ENCODE assay signal across 15 cellular contexts in the genomic region with DNA sequence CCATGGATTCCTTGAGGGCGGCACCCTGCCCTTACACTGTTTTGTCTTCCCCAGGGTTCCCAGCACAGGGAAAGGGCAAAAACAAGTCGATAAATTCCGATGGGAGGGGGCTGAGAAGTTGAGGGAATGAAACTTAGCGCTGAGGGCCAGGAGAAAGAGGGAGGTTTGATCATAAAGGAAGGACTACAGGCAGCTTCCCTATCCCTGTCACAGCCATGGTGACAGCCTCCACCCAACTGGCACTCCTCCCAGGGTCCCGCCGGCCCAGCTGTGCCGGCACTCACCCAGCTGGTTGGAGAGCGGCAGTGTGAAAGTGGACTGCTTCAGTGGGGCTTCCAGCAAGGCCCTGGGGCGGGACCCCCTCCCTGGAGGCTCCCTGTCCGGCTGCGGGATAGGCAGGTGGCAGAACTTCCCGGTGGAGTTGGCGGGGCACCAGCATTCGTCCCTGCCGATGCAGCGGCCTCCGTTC. TPM values are rescaled to one million over a fixed set of nuclear protein-coding genes. Genes with fewer than 3 reads are reported as not detected.
A peak's percentile ranks its signal among the peaks of the same experiment; 100 is the strongest.
DNase-seq lines count a peak whose midpoint lies in the region; FAIRE-seq and TF ChIP-seq lines count a peak whose summit lies in the region.
"Had no signal": no experiment of that assay in that cellular context is flagged by ENCODE, and none has a peak within 500 bp of the region (broad histone marks: within the 10 kb centered on the region; RNA-seq: fewer than 3 reads in every experiment).

No MANE protein-coding gene starts in this region.

- H3K27me3 ChIP-seq in mammary epithelial cell (ENCODE audit: insufficient read depth, low read length) (no peaks in the 10 kb centered on the region), right atrium auricular region (no peaks in the 10 kb centered on the region)

- TF ChIP-seq CTCF in MCF 10A (IDR thresholded peaks at IDR 0.05; ENCODE audit: unreplicated experiment) (no peak), mammary epithelial cell (conservative IDR thresholded peaks at IDR 0.05 in 1 of 2, IDR thresholded peaks at IDR 0.05 in 1 of 2; ENCODE audit: extremely low read depth in 1 of 2, insufficient read depth in 1 of 2, low read depth in 1 of 2, low read length in 2 of 2) (no peak), right atrium auricular region (IDR thresholded peaks at IDR 0.05) (no peak), OCI-LY7 (conservative IDR thresholded peaks at IDR 0.05; ENCODE audit: low read length) (no peak)

- no peak for FAIRE-seq in RCC 7860 (lab: Jason Lieb, UNC)
- FAIRE-seq: GM18507 had no signal

- H3K4me1 ChIP-seq in mammary epithelial cell (ENCODE audit: insufficient read depth, low read length) (peaks cover 4% of the 10 kb centered on the region), right atrium auricular region (peaks cover 0 to 45% of the 10 kb centered on the region in 2 donors), OCI-LY7 (ENCODE audit: insufficient read depth, low read length, poor library complexity, severe bottlenecking) (peaks cover 2% of the 10 kb centered on the region)

- DNase-seq in MCF 10A (ENCODE audit: unreplicated experiment) = no peak
- no peak for DNase-seq in mammary epithelial cell
- DNase-seq in right atrium auricular region (ENCODE audit: low spot score) = peak; percentile 59
- peak; percentile 81 for DNase-seq in posterior vena cava (ENCODE audit: low spot score)
- no peak for DNase-seq in COLO829 (ENCODE audit: low spot score)
- DNase-seq in RCC 7860 (ENCODE audit: low spot score) = no peak
- DNase-seq in OCI-LY7 (ENCODE audit: low spot score) = no peak
- no peak for DNase-seq in activated T-cell treated with anti-CD3 and anti-CD28 coated beads for 4 hours
- DNase-seq: activated CD8-positive, alpha-beta memory T cell treated with anti-CD3 and anti-CD28 coated beads, Interleukin-2, amount 50 U/mL, for 48 hours; activated naive CD8-positive, alpha-beta T cell treated with anti-CD3 and anti-CD28 coated beads for 36 hours; Karpas-422; NCI-H187; NCI-H82; stimulated activated naive CD4-positive, alpha-beta T cell had no signal

- H3K9ac ChIP-seq in mammary epithelial cell (ENCODE audit: insufficient read depth, low read length) = no peak overlapping the region

- CTCF ChIA-PET in MCF 10A (lab: Yijun Ruan, JAX) = interaction anchor here (0.5 to 0.7 kb wide), 3 partner anchors 49 to 160 kb away, joined by 3 read pairs; no protein-coding TSS in a partner anchor
- CTCF ChIA-PET in mammary epithelial cell (lab: Charles Lee; ENCODE audit: low non-redundant PET) = no interaction called here
- CTCF ChIA-PET in OCI-LY7 (lab: Charles Lee; ENCODE audit: unreplicated experiment) = interaction anchor here (0.5 kb wide), 1 partner anchor 27 kb away, joined by 11 read pairs; no protein-coding TSS in a partner anchor

- H3K27ac ChIP-seq in mammary epithelial cell (ENCODE audit: insufficient read depth, low read depth, low read length) (no peak overlapping the region), right atrium auricular region (peak overlapping the region; percentile 4 to 72), OCI-LY7 (ENCODE audit: low read depth, low read length, poor library complexity, severe bottlenecking) (no peak overlapping the region)

- no peaks in the 10 kb centered on the region for H3K9me2 ChIP-seq in OCI-LY7 (ENCODE audit: insufficient read depth, low read length)

- H3K4me3 Mint-ChIP-seq in MCF 10A (ENCODE audit: unreplicated experiment) = no peak overlapping the region
- H3K4me3 Mint-ChIP-seq: activated naive CD8-positive, alpha-beta T cell treated with anti-CD3 and anti-CD28 coated beads for 36 hours had no signal

- peaks cover 21% of the 10 kb centered on the region for H3K79me2 ChIP-seq in mammary epithelial cell (ENCODE audit: insufficient read depth, low read length)
- no peaks in the 10 kb centered on the region for H3K79me2 ChIP-seq in OCI-LY7 (ENCODE audit: insufficient read depth, low read depth, low read length)

- peaks cover 17% of the 10 kb centered on the region for H3K4me1 Mint-ChIP-seq in MCF 10A (ENCODE audit: insufficient read depth, unreplicated experiment)
- H3K4me1 Mint-ChIP-seq: activated naive CD8-positive, alpha-beta T cell treated with anti-CD3 and anti-CD28 coated beads for 36 hours had no signal

- dilution Hi-C loops in mammary epithelial cell (cut with HindIII; ENCODE audit: low sequenced_read_pairs) = no loop called here

- POLR2A ChIA-PET in MCF 10A (lab: Yijun Ruan, JAX) (interaction anchor here (0.6 to 1.3 kb wide), 2 partner anchors 21 to 138 kb away, joined by 3 to 4 read pairs; no protein-coding TSS in a partner anchor), OCI-LY7 (lab: Charles Lee) (no interaction called here)

- H3K4me2 ChIP-seq in mammary epithelial cell (ENCODE audit: insufficient read depth, low read depth, low read length) = no peak overlapping the region
- H3K4me2 ChIP-seq in OCI-LY7 (ENCODE audit: low read length) = no peak overlapping the region

- no peaks in the 10 kb centered on the region for H3K9me3 Mint-ChIP-seq in MCF 10A (ENCODE audit: unreplicated experiment)
- H3K9me3 Mint-ChIP-seq: activated naive CD8-positive, alpha-beta T cell treated with anti-CD3 and anti-CD28 coated beads for 36 hours had no signal

- intact Hi-C loops in MCF 10A (cut with micrococcal nuclease) = no loop called here
- intact Hi-C loops in mammary epithelial cell (cut with micrococcal nuclease) = no loop called here
- intact Hi-C loops in posterior vena cava (cut with DNase I) = no loop called here
- intact Hi-C loops in OCI-LY7 (cut with micrococcal nuclease; ENCODE audit: unreplicated experiment) = no loop called here

- H3K27me3 Mint-ChIP-seq in MCF 10A (ENCODE audit: insufficient read depth, unreplicated experiment) = no peaks in the 10 kb centered on the region
- H3K27me3 Mint-ChIP-seq: activated naive CD8-positive, alpha-beta T cell treated with anti-CD3 and anti-CD28 coated beads for 36 hours had no signal

- H3K36me3 ChIP-seq in mammary epithelial cell (ENCODE audit: insufficient read depth, low read length) (peaks cover 46% of the 10 kb centered on the region), right atrium auricular region (no peaks in the 10 kb centered on the region), OCI-LY7 (ENCODE audit: insufficient read depth, low read length) (no peaks in the 10 kb centered on the region)

- H2AFZ ChIP-seq in mammary epithelial cell (ENCODE audit: low read depth, low read length) (no peak overlapping the region), OCI-LY7 (ENCODE audit: low read length) (no peak overlapping the region)

- BruUV-seq in MCF 10A (replicated peaks; lab: Mats Ljungman, UMichigan) = no TSS peak
- BruUV-seq in mammary epithelial cell (replicated peaks; lab: Mats Ljungman, UMichigan) = no TSS peak
- BruUV-seq in OCI-LY7 (replicated peaks; lab: Mats Ljungman, UMichigan) = no TSS peak

- peak overlapping the region; percentile 85 for H3K27ac Mint-ChIP-seq in MCF 10A (ENCODE audit: low read depth, unreplicated experiment)
- H3K27ac Mint-ChIP-seq: activated naive CD8-positive, alpha-beta T cell treated with anti-CD3 and anti-CD28 coated beads for 36 hours had no signal

- H3K36me3 Mint-ChIP-seq in MCF 10A (ENCODE audit: insufficient read depth, unreplicated experiment) = no peaks in the 10 kb centered on the region
- H3K36me3 Mint-ChIP-seq: activated naive CD8-positive, alpha-beta T cell treated with anti-CD3 and anti-CD28 coated beads for 36 hours had no signal

- 58% methylated on average over 8 of the region's 17 CpGs for WGBS in mammary epithelial cell (ENCODE audit: low coverage, missing lambda C conversion rate)

- no peaks in the 10 kb centered on the region for H4K20me1 ChIP-seq in mammary epithelial cell (ENCODE audit: insufficient read depth, low read length)
- H4K20me1 ChIP-seq in OCI-LY7 (ENCODE audit: insufficient read depth, low read length) = no peaks in the 10 kb centered on the region

- H3K9me3 ChIP-seq in mammary epithelial cell (replicated peaks; ENCODE audit: insufficient read depth, low read length) (no peaks in the 10 kb centered on the region), right atrium auricular region (no peaks in the 10 kb centered on the region), OCI-LY7 (ENCODE audit: low read length) (no peaks in the 10 kb centered on the region)

- in situ Hi-C loops in mammary epithelial cell (cut with MboI; ENCODE audit: low sequenced_read_pairs in 2 of 2) = no loop called here

- H3K4me3 ChIP-seq in mammary epithelial cell (replicated peaks in 1 of 3; ENCODE audit: insufficient read depth in 1 of 3, low read depth in 2 of 3, low read length in 3 of 3) (no peak overlapping the region), right atrium auricular region (no peak overlapping the region), OCI-LY7 (ENCODE audit: low read depth, low read length, poor library complexity, severe bottlenecking) (no peak overlapping the region)

RNA-seq across cellular contexts. Expression of gene ISCA2, which starts 58.4 kb away (rescaled TPM):
- total RNA-seq in MCF 10A (2022) (13.9 and 21.1 TPM in 2 replicates), mammary epithelial cell (10 to 100 TPM in 1 of 2 donors, 1 to 10 TPM in 1; 6.7 to 18.2 TPM), right atrium auricular region (10 to 100 TPM; 20.4 to 22.3 TPM), posterior vena cava (10 to 100 TPM in 1 of 2 donors, 1 to 10 TPM in 1; 9.3 to 12.9 TPM), OCI-LY7 (2022) (46.2 and 50.0 TPM in 2 replicates)
- polyA plus RNA-seq in mammary epithelial cell = 20.5 TPM
- polyA minus RNA-seq in mammary epithelial cell = not detected
- 19.6 and 38.4 TPM in 2 replicates for total RNA-seq in OCI-LY7 (2014; rRNA removed; shearing (Covaris generic))

RNA-seq across cellular contexts. Expression of gene NPC2, which starts 58.8 kb away (rescaled TPM):
- 105 and 128 TPM in 2 replicates for total RNA-seq in MCF 10A (2022)
- total RNA-seq in mammary epithelial cell = 100 to 1,000 TPM; 248 to 347 TPM
- polyA plus RNA-seq in mammary epithelial cell = 466 TPM
- polyA minus RNA-seq in mammary epithelial cell = 327 TPM
- 100 to 1,000 TPM; 194 to 242 TPM for total RNA-seq in right atrium auricular region
- total RNA-seq in posterior vena cava = 100 to 1,000 TPM; 147 to 224 TPM
- 52.4 and 80.8 TPM in 2 replicates for total RNA-seq in OCI-LY7 (2014; rRNA removed; shearing (Covaris generic))
- total RNA-seq in OCI-LY7 (2022) = 37.8 and 42.1 TPM in 2 replicates

Comparison
In these comparisons a context has a peak if more than half of its experiments do, and no peak if none do; other contexts are left out.
1. DNase-seq: peak in right atrium auricular region (single experiment) and posterior vena cava (single experiment); none in MCF 10A (single experiment), mammary epithelial cell (single experiment), COLO829 (single experiment), RCC 7860 (single experiment), OCI-LY7 (single experiment) and activated T-cell treated with anti-CD3 and anti-CD28 coated beads for 4 hours (single experiment).
2. H3K27ac ChIP-seq: peak in right atrium auricular region (2 of 2); none in mammary epithelial cell (single experiment) and OCI-LY7 (single experiment).